ENCODE assay signal across 8 cellular contexts in genomic region chr16:56610017-56610608, GRCh38. TPM values are rescaled to one million over a fixed set of nuclear protein-coding genes. Genes with fewer than 3 reads are reported as not detected.
DNase-seq lines count a peak whose midpoint lies in the region; ATAC-seq and TF ChIP-seq lines count a peak whose summit lies in the region.

No MANE protein-coding gene starts in this region.

- peak; percentile 3 for ATAC-seq in Right ventricle myocardium superior (ENCODE audit: poor library complexity)
- no peak for ATAC-seq in Right ventricle myocardium inferior
- ATAC-seq in left lobe of liver, result peak; percentile 24
- no peak for ATAC-seq in GM21390 (IDR thresholded peaks at IDR 0.05; ENCODE audit: unreplicated experiment)

- in situ Hi-C loops in G401 (cut with HindIII; ENCODE audit: low sequenced_read_pairs), result loop anchor here (5.0 kb wide), 1 partner anchor 42 kb away; the partner anchor contains the start of gene MT1B

- no peak for TF ChIP-seq CTCF in ascending aorta (IDR thresholded peaks at IDR 0.05)

- H3K4me3 ChIP-seq in ascending aorta, result peak overlapping the region; percentile 51 to 70

- H3K27me3 Mint-ChIP-seq in T-helper 1 cell treated with Interleukin-12 subunit alpha and Interleukin-12 subunit beta and Interleukin-4 antibody, amounts not matched to agents 30 μg/mL and 1 μg/mL, for 36 hours (ENCODE audit: low read depth), result no peaks in the 10 kb centered on the region

- H3K9me3 ChIP-seq in ascending aorta, result no peaks in the 10 kb centered on the region

- intact Hi-C loops in Right ventricle myocardium superior (cut with DNase I), result no loop called here
- intact Hi-C loops in Right ventricle myocardium inferior (cut with DNase I), result no loop called here
- intact Hi-C loops in ascending aorta (cut with DNase I), result no loop called here

- DNase-seq in Right ventricle myocardium superior (no peak), Right ventricle myocardium inferior (ENCODE audit: missing footprints) (no peak), ascending aorta (ENCODE audit: low spot score in 2 of 2) (peak in 1 of 2 donors; percentile 89), left lobe of liver (ENCODE audit: low spot score) (peak; percentile 79), G401 (ENCODE audit: low spot score) (no peak)
- DNase-seq in stimulated activated CD4-positive, alpha-beta T cell treated with anti-CD3 and anti-CD28 coated beads, Interleukin-4, amount 100 ng/mL, for 48 hours (ENCODE audit: low read depth in 2 of 2), result peak; percentile 66 to 78

- H3K27ac ChIP-seq in ascending aorta, result peak overlapping the region; percentile 87 to 92

- peak overlapping the region; percentile 95 for H3K4me3 Mint-ChIP-seq in T-helper 1 cell treated with Interleukin-12 subunit alpha and Interleukin-12 subunit beta and Interleukin-4 antibody, amounts not matched to agents 30 μg/mL and 1 μg/mL, for 36 hours

- H3K9me3 Mint-ChIP-seq in T-helper 1 cell treated with Interleukin-12 subunit alpha and Interleukin-12 subunit beta and Interleukin-4 antibody, amounts not matched to agents 30 μg/mL and 1 μg/mL, for 36 hours, result no peaks in the 10 kb centered on the region

- H3K4me1 Mint-ChIP-seq in T-helper 1 cell treated with Interleukin-12 subunit alpha and Interleukin-12 subunit beta and Interleukin-4 antibody, amounts not matched to agents 30 μg/mL and 1 μg/mL, for 36 hours (ENCODE audit: low read depth), result peaks cover 56% of the 10 kb centered on the region

- H3K4me1 ChIP-seq in ascending aorta, result peaks cover 11 to 35% of the 10 kb centered on the region in 2 donors

- H3K36me3 Mint-ChIP-seq in T-helper 1 cell treated with Interleukin-12 subunit alpha and Interleukin-12 subunit beta and Interleukin-4 antibody, amounts not matched to agents 30 μg/mL and 1 μg/mL, for 36 hours (ENCODE audit: low read depth), result peaks cover 6% of the 10 kb centered on the region

- H3K27ac Mint-ChIP-seq in T-helper 1 cell treated with Interleukin-12 subunit alpha and Interleukin-12 subunit beta and Interleukin-4 antibody, amounts not matched to agents 30 μg/mL and 1 μg/mL, for 36 hours, result peak overlapping the region; percentile 99

- no peaks in the 10 kb centered on the region for H3K36me3 ChIP-seq in ascending aorta

- H3K27me3 ChIP-seq in ascending aorta, result no peaks in the 10 kb centered on the region

RNA-seq across cellular contexts. Expression of gene MT2A, which starts 1.7 kb away (rescaled TPM):
- total RNA-seq in Right ventricle myocardium superior, result 87.9 TPM
- total RNA-seq in Right ventricle myocardium inferior, result 95.2 TPM
- total RNA-seq in ascending aorta, result 602 TPM
- 3,908 TPM for total RNA-seq in left lobe of liver
- total RNA-seq in G401 (2014; rRNA removed; shearing (Covaris generic)), result 0.43 TPM in 1 of 2 replicates, not detected in the other

RNA-seq across cellular contexts. Expression of gene MT1E, which starts 15.5 kb away (rescaled TPM):
- total RNA-seq in Right ventricle myocardium superior (109 TPM), Right ventricle myocardium inferior (136 TPM), ascending aorta (456 TPM), left lobe of liver (1,576 TPM)
- not detected in 2 replicates for total RNA-seq in G401 (2014; rRNA removed; shearing (Covaris generic))

RNA-seq across cellular contexts. Expression of gene MT3, which starts 20.8 kb away (rescaled TPM):
- total RNA-seq in Right ventricle myocardium superior (3.5 TPM), Right ventricle myocardium inferior (5.9 TPM), ascending aorta (not detected), left lobe of liver (not detected)
- total RNA-seq in G401 (2014; rRNA removed; shearing (Covaris generic)), result not detected in 2 replicates

RNA-seq across cellular contexts. Expression of gene MT1M, which starts 22.3 kb away (rescaled TPM):
- 5.4 TPM for total RNA-seq in Right ventricle myocardium superior
- 6.7 TPM for total RNA-seq in Right ventricle myocardium inferior
- 105 TPM for total RNA-seq in ascending aorta
- 546 TPM for total RNA-seq in left lobe of liver
- total RNA-seq in G401 (2014; rRNA removed; shearing (Covaris generic)), result not detected in 2 replicates

RNA-seq across cellular contexts. Expression of gene MT1A, which starts 28.4 kb away (rescaled TPM):
- total RNA-seq in Right ventricle myocardium superior (2.3 TPM), Right ventricle myocardium inferior (2.9 TPM), ascending aorta (183 TPM), left lobe of liver (141 TPM)
- total RNA-seq in G401 (2014; rRNA removed; shearing (Covaris generic)), result not detected in 2 replicates

Comparison
In these comparisons a context has a peak if more than half of its experiments do, and no peak if none do; other contexts are left out.
1. ATAC-seq: peak in Right ventricle myocardium superior (single experiment) and left lobe of liver (single experiment); none in Right ventricle myocardium inferior (single experiment) and GM21390 (single experiment).
2. DNase-seq: peak in left lobe of liver (single experiment) and stimulated activated CD4-positive, alpha-beta T cell treated with anti-CD3 and anti-CD28 coated beads, Interleukin-4, amount 100 ng/mL, for 48 hours (2 of 2); none in Right ventricle myocardium superior (single experiment), Right ventricle myocardium inferior (single experiment) and G401 (single experiment).
3. RNA of gene MT2A, which starts 1.7 kb away (total RNA-seq): 3,908 TPM in left lobe of liver (single experiment), 602 TPM in ascending aorta (single experiment), 95.2 TPM in Right ventricle myocardium inferior (single experiment) and 87.9 TPM in Right ventricle myocardium superior (single experiment); 0.43 TPM in G401; every median in the first group is over 10 times any median in the second.
4. RNA of gene MT1E, which starts 15.5 kb away (total RNA-seq): 1,576 TPM in left lobe of liver (single experiment), 456 TPM in ascending aorta (single experiment), 136 TPM in Right ventricle myocardium inferior (single experiment) and 109 TPM in Right ventricle myocardium superior (single experiment); not detected in G401; every median in the first group is over 100 times any median in the second.